ENCODE assay signal across 10 cellular contexts in genomic region chr3:56368860-56369259, GRCh38.
"Had no signal": no experiment of that assay in that cellular context is flagged by ENCODE, and none has a peak within 500 bp of the region (broad histone marks: within the 10 kb centered on the region; RNA-seq: fewer than 3 reads in every experiment).

No MANE protein-coding gene starts in this region.

- H3K36me3 ChIP-seq: HAP-1 had no signal

- H3K4me3 ChIP-seq: GM23248, HAP-1 had no signal

- DNase-seq: GM23248, GOT3, H7, HFFc6, KBM-7 had no signal

- H2AFZ ChIP-seq: GM23248 had no signal

- H3K27ac ChIP-seq: GM23248, HL-60, KMS-11 had no signal

- H3K9me3 ChIP-seq: HAP-1 had no signal

- H3K9ac ChIP-seq: GM23248, KMS-11 had no signal

- H3K4me1 ChIP-seq: HAP-1 had no signal

- ATAC-seq: HCT116, HepG2 had no signal

- H3K4me2 ChIP-seq: KMS-11 had no signal
